ENCODE assay signal across 23 cellular contexts in genomic region chr19:1089891-1090290, GRCh38. TPM values are rescaled to one million over a fixed set of nuclear protein-coding genes. Genes with fewer than 3 reads are reported as not detected.
A peak's percentile ranks its signal among the peaks of the same experiment; 100 is the strongest.
DNase-seq lines count a peak whose midpoint lies in the region; ATAC-seq and TF ChIP-seq lines count a peak whose summit lies in the region.
"Had no signal": no experiment of that assay in that cellular context is flagged by ENCODE, and none has a peak within 500 bp of the region (broad histone marks: within the 10 kb centered on the region; RNA-seq: fewer than 3 reads in every experiment).

No MANE protein-coding gene starts in this region.

- ATAC-seq in activated CD8-positive, alpha-beta memory T cell treated with anti-CD3 and anti-CD28 coated beads, Interleukin-2, amount 10 ng/mL, durations not matched to agents 7 days and 5 days, result peak; percentile 52
- ATAC-seq in GM21390 (IDR thresholded peaks at IDR 0.05; ENCODE audit: unreplicated experiment) (no peak), GM21381 (IDR thresholded peaks at IDR 0.05; ENCODE audit: unreplicated experiment) (no peak)
- ATAC-seq: gastrocnemius medialis had no signal

- POLR2A ChIA-PET in CD8-positive, alpha-beta memory T cell (lab: Charles Lee), result interaction anchor here (0.5 to 18.2 kb wide), 10 partner anchors 8 to 103 kb away, joined by 3 to 737 read pairs (median 16); partner anchors contain the start of genes ABCA7, ARHGAP45, CNN2 and RNU6-2
- POLR2A ChIA-PET in MCF 10A (lab: Yijun Ruan, JAX), result no interaction called here

- TF ChIP-seq CTCF in MCF 10A (IDR thresholded peaks at IDR 0.05; ENCODE audit: unreplicated experiment) (no peak), vagina (IDR thresholded peaks at IDR 0.05) (no peak)

- peak; percentile 46 to 86 (median 69) for DNase-seq in CD8-positive, alpha-beta memory T cell
- DNase-seq in activated CD8-positive, alpha-beta memory T cell treated with anti-CD3 and anti-CD28 coated beads, Interleukin-2, amount 10 ng/mL, durations not matched to agents 7 days and 5 days, result peak; percentile 83
- peak in 2 of 3 donors; percentile 37 to 49 for DNase-seq in immature natural killer cell
- DNase-seq in MCF 10A (ENCODE audit: unreplicated experiment), result no peak
- DNase-seq in vagina (ENCODE audit: extremely low spot score in 2 of 2), result no peak
- DNase-seq: DMS79, gastrocnemius medialis, HFFc6, hippocampal formation, NCI-H1092 treated with DMSO at 0.1 percent for 48 hours, NCI-H1930, NCI-H446, PC-9, SJCRH30 had no signal

- BruUV-seq in MCF 10A (replicated peaks; lab: Mats Ljungman, UMichigan), result no TSS peak

- peak overlapping the region in 3 of 7 donors; percentile 29 to 74 (median 48) for H3K4me3 Mint-ChIP-seq in CD8-positive, alpha-beta memory T cell
- no peak overlapping the region for H3K4me3 Mint-ChIP-seq in activated CD8-positive, alpha-beta memory T cell treated with anti-CD3 and anti-CD28 coated beads, Interleukin-2, amount 10 ng/mL, durations not matched to agents 7 days and 5 days
- H3K4me3 Mint-ChIP-seq in immature natural killer cell, result no peak overlapping the region
- H3K4me3 Mint-ChIP-seq in MCF 10A (ENCODE audit: unreplicated experiment), result no peak overlapping the region
- H3K4me3 Mint-ChIP-seq: activated T-helper 1 cell treated with anti-CD3 and anti-CD28 coated beads, Interleukin-12 subunit alpha, Interleukin-12 subunit beta, Interleukin-2, Interleukin-4 antibody, amounts not matched to agents 30 ng/mL and 10 ng/mL and 1 ng/mL, durations not matched to agents 14 hours and 24 hours and 36 hours; brain; HFFc6; neural crest cell; T-helper 1 cell treated with Interleukin-12 subunit alpha and Interleukin-12 subunit beta and Interleukin-4 antibody, amounts not matched to agents 30 μg/mL and 1 μg/mL, for 36 hours had no signal

- peaks cover 27 to 94% (median 87%) of the 10 kb centered on the region in 11 experiments; a peak in 21 of 22 replicates for H4K20me1 ChIP-seq in BLaER1 treated with 17β-estradiol and CSF1 and Interleukin-3, amounts not matched to agents 10 nM and 100 nM

- H3K27me3 Mint-ChIP-seq in CD8-positive, alpha-beta memory T cell, result peaks cover 0 to 5% of the 10 kb centered on the region in 2 donors
- H3K27me3 Mint-ChIP-seq in activated CD8-positive, alpha-beta memory T cell treated with anti-CD3 and anti-CD28 coated beads, Interleukin-2, amount 10 ng/mL, durations not matched to agents 7 days and 5 days, result no peaks in the 10 kb centered on the region
- H3K27me3 Mint-ChIP-seq in immature natural killer cell (ENCODE audit: low read depth in 3 of 3), result peaks cover 11 to 18% (median 13%) of the 10 kb centered on the region in 3 donors
- H3K27me3 Mint-ChIP-seq in MCF 10A (ENCODE audit: insufficient read depth, unreplicated experiment), result no peaks in the 10 kb centered on the region

- peak overlapping the region in 9 of 11 experiments; percentile 65 to 79 (median 75); a peak in 10 of 22 replicates for H3K9ac ChIP-seq in BLaER1 treated with 17β-estradiol and CSF1 and Interleukin-3, amounts not matched to agents 10 nM and 100 nM

- peaks cover 40 to 74% (median 41%) of the 10 kb centered on the region in 3 donors for H3K4me1 Mint-ChIP-seq in CD8-positive, alpha-beta memory T cell
- H3K4me1 Mint-ChIP-seq in activated CD8-positive, alpha-beta memory T cell treated with anti-CD3 and anti-CD28 coated beads, Interleukin-2, amount 10 ng/mL, durations not matched to agents 7 days and 5 days, result peaks cover 55% of the 10 kb centered on the region
- H3K4me1 Mint-ChIP-seq in immature natural killer cell (peaks cover 32 to 42% of the 10 kb centered on the region in 2 donors), MCF 10A (ENCODE audit: insufficient read depth, unreplicated experiment) (peaks cover 7% of the 10 kb centered on the region)

- peak overlapping the region in 9 of 11 experiments; percentile 75 to 86 (median 83); a peak in 14 of 22 replicates for H3K27ac ChIP-seq in BLaER1 treated with 17β-estradiol and CSF1 and Interleukin-3, amounts not matched to agents 10 nM and 100 nM
- H3K27ac ChIP-seq in CD8-positive, alpha-beta memory T cell (ENCODE audit: low read depth, low read length), result no peak overlapping the region
- no peak overlapping the region for H3K27ac ChIP-seq in vagina
- H3K27ac ChIP-seq: gastrocnemius medialis, PC-9, SJCRH30, thoracic aorta had no signal

- CTCF ChIA-PET in CD8-positive, alpha-beta memory T cell (lab: Charles Lee), result interaction anchor here (0.7 to 18.7 kb wide), 10 partner anchors 12 to 105 kb away, joined by 3 to 264 read pairs (median 5); partner anchors contain the start of genes ABCA7, ARHGAP45 and CNN2
- CTCF ChIA-PET in activated CD8-positive, alpha-beta memory T cell treated with anti-CD3 and anti-CD28 coated beads, Interleukin-2, amount 10 ng/mL, durations not matched to agents 7 days and 5 days (lab: Charles Lee), result interaction anchor here (0.7 to 6.9 kb wide), 16 partner anchors 8 to 176 kb away, joined by 3 to 64 read pairs (median 4); partner anchors contain the start of genes ARHGAP45 and CNN2
- CTCF ChIA-PET in MCF 10A (lab: Yijun Ruan, JAX), result no interaction called here

- peak overlapping the region in 1 of 10 experiments; percentile 44; a peak in 1 of 20 replicates for H3K4me3 ChIP-seq in BLaER1 treated with 17β-estradiol and CSF1 and Interleukin-3, amounts not matched to agents 10 nM and 100 nM
- H3K4me3 ChIP-seq in CD8-positive, alpha-beta memory T cell (ENCODE audit: low read length), result no peak overlapping the region
- H3K4me3 ChIP-seq in vagina, result no peak overlapping the region
- H3K4me3 ChIP-seq: esophagus muscularis mucosa, gastrocnemius medialis, PC-9, SJCRH30, thoracic aorta had no signal

- no peaks in the 10 kb centered on the region for H3K9me3 Mint-ChIP-seq in CD8-positive, alpha-beta memory T cell
- H3K9me3 Mint-ChIP-seq in activated CD8-positive, alpha-beta memory T cell treated with anti-CD3 and anti-CD28 coated beads, Interleukin-2, amount 10 ng/mL, durations not matched to agents 7 days and 5 days (ENCODE audit: low read depth), result no peaks in the 10 kb centered on the region
- H3K9me3 Mint-ChIP-seq in immature natural killer cell, result no peaks in the 10 kb centered on the region
- no peaks in the 10 kb centered on the region for H3K9me3 Mint-ChIP-seq in MCF 10A (ENCODE audit: unreplicated experiment)
- H3K9me3 Mint-ChIP-seq: activated T-helper 1 cell treated with anti-CD3 and anti-CD28 coated beads, Interleukin-12 subunit alpha, Interleukin-12 subunit beta, Interleukin-2, Interleukin-4 antibody, amounts not matched to agents 30 ng/mL and 10 ng/mL and 1 ng/mL, durations not matched to agents 14 hours and 24 hours and 36 hours; brain; HFFc6; neural crest cell; T-helper 1 cell treated with Interleukin-12 subunit alpha and Interleukin-12 subunit beta and Interleukin-4 antibody, amounts not matched to agents 30 μg/mL and 1 μg/mL, for 36 hours had no signal

- H3K36me3 ChIP-seq in BLaER1 treated with 17β-estradiol and CSF1 and Interleukin-3, amounts not matched to agents 10 nM and 100 nM, result peaks cover 69 to 86% (median 79%) of the 10 kb centered on the region in 11 experiments
- peaks cover 28% of the 10 kb centered on the region for H3K36me3 ChIP-seq in CD8-positive, alpha-beta memory T cell (ENCODE audit: insufficient read depth, low read length)
- peaks cover 0 to 31% of the 10 kb centered on the region in 2 donors for H3K36me3 ChIP-seq in vagina

- peak overlapping the region in 7 of 8 donors; percentile 29 to 80 (median 70) for H3K27ac Mint-ChIP-seq in CD8-positive, alpha-beta memory T cell
- H3K27ac Mint-ChIP-seq in activated CD8-positive, alpha-beta memory T cell treated with anti-CD3 and anti-CD28 coated beads, Interleukin-2, amount 10 ng/mL, durations not matched to agents 7 days and 5 days, result peak overlapping the region; percentile 43
- peak overlapping the region in 2 of 6 donors; percentile 7 to 17 for H3K27ac Mint-ChIP-seq in immature natural killer cell
- no peak overlapping the region for H3K27ac Mint-ChIP-seq in MCF 10A (ENCODE audit: low read depth, unreplicated experiment)
- H3K27ac Mint-ChIP-seq: activated T-helper 1 cell treated with anti-CD3 and anti-CD28 coated beads, Interleukin-12 subunit alpha, Interleukin-12 subunit beta, Interleukin-2, Interleukin-4 antibody, amounts not matched to agents 30 ng/mL and 10 ng/mL and 1 ng/mL, durations not matched to agents 14 hours and 24 hours and 36 hours; brain; HFFc6; T-helper 1 cell treated with Interleukin-12 subunit alpha and Interleukin-12 subunit beta and Interleukin-4 antibody, amounts not matched to agents 30 μg/mL and 1 μg/mL, for 36 hours had no signal

- no peak for TF ChIP-seq POLR2A in vagina (IDR thresholded peaks at IDR 0.05)

- no peaks in the 10 kb centered on the region for H3K27me3 ChIP-seq in BLaER1 treated with 17β-estradiol and CSF1 and Interleukin-3, amounts not matched to agents 10 nM and 100 nM
- H3K27me3 ChIP-seq in CD8-positive, alpha-beta memory T cell (ENCODE audit: insufficient read depth, low read length, poor library complexity, severe bottlenecking), result no peaks in the 10 kb centered on the region
- H3K27me3 ChIP-seq in vagina, result no peaks in the 10 kb centered on the region
- H3K27me3 ChIP-seq: esophagus muscularis mucosa, gastrocnemius medialis, SJCRH30 had no signal

- intact Hi-C loops in MCF 10A (cut with micrococcal nuclease), result no loop called here
- intact Hi-C loops in vagina (cut with DNase I), result no loop called here

- peaks cover 0 to 66% (median 0%) of the 10 kb centered on the region in 3 donors for H3K36me3 Mint-ChIP-seq in CD8-positive, alpha-beta memory T cell
- H3K36me3 Mint-ChIP-seq in activated CD8-positive, alpha-beta memory T cell treated with anti-CD3 and anti-CD28 coated beads, Interleukin-2, amount 10 ng/mL, durations not matched to agents 7 days and 5 days, result peaks cover 14% of the 10 kb centered on the region
- H3K36me3 Mint-ChIP-seq in immature natural killer cell, result peaks cover 4 to 11% (median 8%) of the 10 kb centered on the region in 3 donors
- H3K36me3 Mint-ChIP-seq in MCF 10A (ENCODE audit: insufficient read depth, unreplicated experiment), result peaks cover 45% of the 10 kb centered on the region

- H3K4me2 ChIP-seq in BLaER1 treated with 17β-estradiol and CSF1 and Interleukin-3, amounts not matched to agents 10 nM and 100 nM, result peak overlapping the region in 10 of 11 experiments; percentile 84 to 93 (median 90); a peak in 18 of 22 replicates
- H3K4me2 ChIP-seq: PC-9 had no signal

- no peaks in the 10 kb centered on the region for H3K9me3 ChIP-seq in BLaER1 treated with 17β-estradiol and CSF1 and Interleukin-3, amounts not matched to agents 10 nM and 100 nM (replicated peaks in 1 of 11)
- H3K9me3 ChIP-seq in CD8-positive, alpha-beta memory T cell (ENCODE audit: low read length), result no peaks in the 10 kb centered on the region
- H3K9me3 ChIP-seq in vagina, result no peaks in the 10 kb centered on the region
- H3K9me3 ChIP-seq: esophagus muscularis mucosa, gastrocnemius medialis, SJCRH30, thoracic aorta had no signal

- peaks cover 54 to 94% (median 76%) of the 10 kb centered on the region in 10 experiments for H3K4me1 ChIP-seq in BLaER1 treated with 17β-estradiol and CSF1 and Interleukin-3, amounts not matched to agents 10 nM and 100 nM
- H3K4me1 ChIP-seq in CD8-positive, alpha-beta memory T cell (ENCODE audit: insufficient read depth, low read length), result peaks cover 54% of the 10 kb centered on the region
- peaks cover 20% of the 10 kb centered on the region for H3K4me1 ChIP-seq in vagina

RNA-seq across cellular contexts. Expression of gene POLR2E, which starts 5.3 kb away (rescaled TPM):
- 100 to 1,000 TPM; 270 to 278 TPM for total RNA-seq in CD8-positive, alpha-beta memory T cell
- polyA plus RNA-seq in CD8-positive, alpha-beta memory T cell, result 249 TPM
- 100 to 1,000 TPM; 173 to 206 TPM for total RNA-seq in activated CD8-positive, alpha-beta memory T cell treated with anti-CD3 and anti-CD28 coated beads, Interleukin-2, amount 10 ng/mL, durations not matched to agents 7 days and 5 days
- polyA plus RNA-seq in immature natural killer cell, result 100 to 1,000 TPM; 182 to 288 (median 237) TPM
- total RNA-seq in MCF 10A (2022) (184 and 201 TPM in 2 replicates), vagina (83.7 TPM)

RNA-seq across cellular contexts. Expression of gene GPX4, which starts 13.9 kb away (rescaled TPM):
- 100 to 1,000 TPM; 222 TPM for total RNA-seq in CD8-positive, alpha-beta memory T cell
- 373 TPM for polyA plus RNA-seq in CD8-positive, alpha-beta memory T cell
- 100 to 1,000 TPM; 143 to 217 TPM for total RNA-seq in activated CD8-positive, alpha-beta memory T cell treated with anti-CD3 and anti-CD28 coated beads, Interleukin-2, amount 10 ng/mL, durations not matched to agents 7 days and 5 days
- polyA plus RNA-seq in immature natural killer cell, result 100 to 1,000 TPM; 225 to 320 (median 280) TPM
- total RNA-seq in MCF 10A (2022) (179 and 191 TPM in 2 replicates), vagina (524 TPM)

RNA-seq across cellular contexts. Expression of gene ARHGAP45, which starts 22.9 kb away (rescaled TPM):
- 100 to 1,000 TPM; 212 to 220 TPM for total RNA-seq in CD8-positive, alpha-beta memory T cell
- 478 TPM for polyA plus RNA-seq in CD8-positive, alpha-beta memory T cell
- total RNA-seq in activated CD8-positive, alpha-beta memory T cell treated with anti-CD3 and anti-CD28 coated beads, Interleukin-2, amount 10 ng/mL, durations not matched to agents 7 days and 5 days, result 100 to 1,000 TPM; 361 to 481 TPM
- 100 to 1,000 TPM; 164 to 417 (median 169) TPM for polyA plus RNA-seq in immature natural killer cell
- total RNA-seq in MCF 10A (2022) (11.9 and 15.3 TPM in 2 replicates), vagina (36.8 TPM)

RNA-seq across cellular contexts. Expression of gene ABCA7, which starts 50.0 kb away (rescaled TPM):
- total RNA-seq in CD8-positive, alpha-beta memory T cell, result 10 to 100 TPM; 33.8 to 39.5 TPM
- polyA plus RNA-seq in CD8-positive, alpha-beta memory T cell, result 14.1 TPM
- 10 to 100 TPM; 62.7 to 72.9 TPM for total RNA-seq in activated CD8-positive, alpha-beta memory T cell treated with anti-CD3 and anti-CD28 coated beads, Interleukin-2, amount 10 ng/mL, durations not matched to agents 7 days and 5 days
- polyA plus RNA-seq in immature natural killer cell, result 10 to 100 TPM in 1 of 3 donors, 1 to 10 TPM in 2; 4.5 to 13.3 (median 5.2) TPM
- total RNA-seq in MCF 10A (2022) (10.3 and 18.2 TPM in 2 replicates), vagina (29.5 TPM)

Comparison
In these comparisons a context has a peak if more than half of its experiments do, and no peak if none do; other contexts are left out.
1. H3K27ac ChIP-seq: peak in BLaER1 treated with 17β-estradiol and CSF1 and Interleukin-3, amounts not matched to agents 10 nM and 100 nM (9 of 11); none in CD8-positive, alpha-beta memory T cell (single experiment) and vagina (single experiment).
2. DNase-seq: peak in CD8-positive, alpha-beta memory T cell (5 of 5), activated CD8-positive, alpha-beta memory T cell treated with anti-CD3 and anti-CD28 coated beads, Interleukin-2, amount 10 ng/mL, durations not matched to agents 7 days and 5 days (single experiment) and immature natural killer cell (2 of 3); none in MCF 10A (single experiment) and vagina (0 of 2).